12 cellular contexts compared by ENCODE assay signal in genomic region chr15:95929232-95929846, GRCh38.
DNase-seq lines count a peak whose midpoint lies in the region; ATAC-seq and TF ChIP-seq lines count a peak whose summit lies in the region.
"Had no signal": no experiment of that assay in that cellular context is flagged by ENCODE, and none has a peak within 500 bp of the region (broad histone marks: within the 10 kb centered on the region; RNA-seq: fewer than 3 reads in every experiment).

No MANE protein-coding gene starts in this region.

- dilution Hi-C loops in mammary epithelial cell (cut with HindIII; ENCODE audit: low sequenced_read_pairs) = no loop called here

- BruUV-seq in mammary epithelial cell (replicated peaks; lab: Mats Ljungman, UMichigan) (no TSS peak), MCF 10A (replicated peaks; lab: Mats Ljungman, UMichigan) (no TSS peak)

- no peak overlapping the region for H3K27ac ChIP-seq in mammary epithelial cell (ENCODE audit: insufficient read depth, low read depth, low read length)
- no peak overlapping the region for H3K27ac ChIP-seq in adrenal gland
- H3K27ac ChIP-seq: cardiac muscle cell, SK-N-MC had no signal

- H3K36me3 Mint-ChIP-seq in MCF 10A (ENCODE audit: insufficient read depth, unreplicated experiment) = no peaks in the 10 kb centered on the region
- no peaks in the 10 kb centered on the region for H3K36me3 Mint-ChIP-seq in T-helper 1 cell treated with Interleukin-12 subunit alpha and Interleukin-12 subunit beta and Interleukin-4 antibody, amounts not matched to agents 30 μg/mL and 1 μg/mL, for 36 hours (ENCODE audit: low read depth)

- H2AFZ ChIP-seq in mammary epithelial cell (ENCODE audit: low read depth, low read length) = no peak overlapping the region

- in situ Hi-C loops in mammary epithelial cell (cut with MboI; ENCODE audit: low sequenced_read_pairs in 2 of 2) = no loop called here

- CTCF ChIA-PET in mammary epithelial cell (lab: Charles Lee; ENCODE audit: low non-redundant PET) = no interaction called here
- CTCF ChIA-PET in MCF 10A (lab: Yijun Ruan, JAX) = interaction anchor here (0.9 to 1.1 kb wide), 2 partner anchors 62 to 265 kb away, joined by 3 read pairs; no protein-coding TSS in a partner anchor

- TF ChIP-seq POLR2A in adrenal gland (IDR thresholded peaks at IDR 0.05) = no peak

- DNase-seq in mammary epithelial cell (peak; percentile 26), MCF 10A (ENCODE audit: unreplicated experiment) (no peak), cerebellar nuclear complex (lab: John Stamatoyannopoulos, UW) (no peak), adrenal gland (no peak), germinal center (ENCODE audit: low spot score) (no peak), left cardiac atrium (no peak)
- DNase-seq: kidney glomerular epithelial cell had no signal

- no peaks in the 10 kb centered on the region for H3K4me1 Mint-ChIP-seq in MCF 10A (ENCODE audit: insufficient read depth, unreplicated experiment)
- peaks cover 9% of the 10 kb centered on the region for H3K4me1 Mint-ChIP-seq in T-helper 1 cell treated with Interleukin-12 subunit alpha and Interleukin-12 subunit beta and Interleukin-4 antibody, amounts not matched to agents 30 μg/mL and 1 μg/mL, for 36 hours (ENCODE audit: low read depth)
- H3K4me1 Mint-ChIP-seq: B cell had no signal

- H3K27ac Mint-ChIP-seq in MCF 10A (ENCODE audit: low read depth, unreplicated experiment) = no peak overlapping the region
- no peak overlapping the region for H3K27ac Mint-ChIP-seq in T-helper 1 cell treated with Interleukin-12 subunit alpha and Interleukin-12 subunit beta and Interleukin-4 antibody, amounts not matched to agents 30 μg/mL and 1 μg/mL, for 36 hours
- H3K27ac Mint-ChIP-seq: B cell had no signal

- intact Hi-C loops in mammary epithelial cell (cut with micrococcal nuclease) (loop anchor here (10.0 kb wide), 1 partner anchor 655 kb away; no protein-coding TSS in a partner anchor), MCF 10A (cut with micrococcal nuclease) (loop anchor here (5.0 kb wide), 1 partner anchor 398 kb away; no protein-coding TSS in a partner anchor), adrenal gland (cut with DNase I) (no loop called here), left cardiac atrium (cut with DNase I) (no loop called here)

- no peaks in the 10 kb centered on the region for H3K9me3 Mint-ChIP-seq in MCF 10A (ENCODE audit: unreplicated experiment)
- H3K9me3 Mint-ChIP-seq in T-helper 1 cell treated with Interleukin-12 subunit alpha and Interleukin-12 subunit beta and Interleukin-4 antibody, amounts not matched to agents 30 μg/mL and 1 μg/mL, for 36 hours = peaks cover 12% of the 10 kb centered on the region

- H3K27me3 ChIP-seq in mammary epithelial cell (ENCODE audit: insufficient read depth, low read length) (no peaks in the 10 kb centered on the region), adrenal gland (peaks cover 4% of the 10 kb centered on the region)

- H3K4me1 ChIP-seq in mammary epithelial cell (ENCODE audit: insufficient read depth, low read length) = no peaks in the 10 kb centered on the region
- H3K4me1 ChIP-seq in adrenal gland (replicated peaks in 1 of 2) = no peaks in the 10 kb centered on the region

- WGBS in mammary epithelial cell (ENCODE audit: low coverage, missing lambda C conversion rate) = 73% methylated on average over 7 of the region's 7 CpGs
- WGBS in adrenal gland, 4 donors = 69 to 77% (median 72%) methylated on average over 7 of the region's 7 CpGs

- no peak overlapping the region for H3K4me2 ChIP-seq in mammary epithelial cell (ENCODE audit: insufficient read depth, low read depth, low read length)

- H3K4me3 Mint-ChIP-seq in MCF 10A (ENCODE audit: unreplicated experiment) = no peak overlapping the region
- peak overlapping the region; percentile 3 for H3K4me3 Mint-ChIP-seq in T-helper 1 cell treated with Interleukin-12 subunit alpha and Interleukin-12 subunit beta and Interleukin-4 antibody, amounts not matched to agents 30 μg/mL and 1 μg/mL, for 36 hours
- H3K4me3 Mint-ChIP-seq: B cell had no signal

- no peaks in the 10 kb centered on the region for H3K79me2 ChIP-seq in mammary epithelial cell (ENCODE audit: insufficient read depth, low read length)

- no peak for TF ChIP-seq CTCF in mammary epithelial cell (conservative IDR thresholded peaks at IDR 0.05 in 1 of 2, IDR thresholded peaks at IDR 0.05 in 1 of 2; ENCODE audit: extremely low read depth in 1 of 2, insufficient read depth in 1 of 2, low read depth in 1 of 2, low read length in 2 of 2)
- no peak for TF ChIP-seq CTCF in MCF 10A (IDR thresholded peaks at IDR 0.05; ENCODE audit: unreplicated experiment)
- no peak for TF ChIP-seq CTCF in adrenal gland (IDR thresholded peaks at IDR 0.05)

- POLR2A ChIA-PET in MCF 10A (lab: Yijun Ruan, JAX) = interaction anchor here (1.8 kb wide), 1 partner anchor 12 kb away, joined by 4 read pairs; no protein-coding TSS in a partner anchor

- ATAC-seq in HG03342 (IDR thresholded peaks at IDR 0.05; ENCODE audit: unreplicated experiment) (peak; percentile 95), left cardiac atrium (no peak)

- H3K27me3 Mint-ChIP-seq in MCF 10A (ENCODE audit: insufficient read depth, unreplicated experiment) = no peaks in the 10 kb centered on the region
- peaks cover 5% of the 10 kb centered on the region for H3K27me3 Mint-ChIP-seq in T-helper 1 cell treated with Interleukin-12 subunit alpha and Interleukin-12 subunit beta and Interleukin-4 antibody, amounts not matched to agents 30 μg/mL and 1 μg/mL, for 36 hours (ENCODE audit: low read depth)
- H3K27me3 Mint-ChIP-seq: B cell had no signal

- H3K9me3 ChIP-seq in mammary epithelial cell (replicated peaks; ENCODE audit: insufficient read depth, low read length) = no peaks in the 10 kb centered on the region
- no peaks in the 10 kb centered on the region for H3K9me3 ChIP-seq in adrenal gland (replicated peaks in 1 of 3)

- H3K36me3 ChIP-seq in mammary epithelial cell (ENCODE audit: insufficient read depth, low read length) (no peaks in the 10 kb centered on the region), adrenal gland (replicated peaks in 1 of 2) (no peaks in the 10 kb centered on the region)
- H3K36me3 ChIP-seq: cardiac muscle cell had no signal

- H3K4me3 ChIP-seq in mammary epithelial cell (replicated peaks in 1 of 3; ENCODE audit: insufficient read depth in 1 of 3, low read depth in 2 of 3, low read length in 3 of 3) = no peak overlapping the region
- H3K4me3 ChIP-seq in adrenal gland = no peak overlapping the region
- H3K4me3 ChIP-seq: cardiac muscle cell, SK-N-MC had no signal

- H3K9ac ChIP-seq in mammary epithelial cell (ENCODE audit: insufficient read depth, low read length) = no peak overlapping the region

- H4K20me1 ChIP-seq in mammary epithelial cell (ENCODE audit: insufficient read depth, low read length) = no peaks in the 10 kb centered on the region

Comparison
In these comparisons a context has a peak if more than half of its experiments do, and no peak if none do; other contexts are left out.
1. intact Hi-C loops: an anchor here in mammary epithelial cell (10.0 kb wide) and MCF 10A (5.0 kb wide); none called in adrenal gland and left cardiac atrium.